8 cellular contexts compared by ENCODE assay signal in genomic region chr19:45404557-45405434, GRCh38. TPM values are rescaled to one million over a fixed set of nuclear protein-coding genes. Genes with fewer than 3 reads are reported as not detected.
A peak's percentile ranks its signal among the peaks of the same experiment; 100 is the strongest.
DNase-seq lines count a peak whose midpoint lies in the region; ATAC-seq and TF ChIP-seq lines count a peak whose summit lies in the region.

Gene PPP1R13L, minus strand, starts transcription at chr19:45405069. Its CDS starts 6,751 bp downstream, at chr19:45398318.

- H3K27me3 Mint-ChIP-seq in activated naive CD4-positive, alpha-beta T cell treated with anti-CD3 and anti-CD28 coated beads for 36 hours (ENCODE audit: low read depth), result peaks cover 37% of the 10 kb centered on the region

- DNase-seq in Daoy (ENCODE audit: low read depth) (peak; percentile 65), NOMO-1 treated with DMSO at 0.1 percent for 48 hours (lab: John Stamatoyannopoulos, UW; ENCODE audit: unreplicated experiment) (peak; percentile 42), glomerular endothelial cell (ENCODE audit: extremely low read depth, low read depth, low spot score) (peak; percentile 33), osteoblast (ENCODE audit: insufficient read length, low spot score, missing footprints) (peak; percentile 68)
- DNase-seq in activated naive CD4-positive, alpha-beta T cell treated with anti-CD3 and anti-CD28 coated beads for 36 hours, result peak; percentile 71

- intact Hi-C loops in activated naive CD4-positive, alpha-beta T cell treated with anti-CD3 and anti-CD28 coated beads for 36 hours (cut with micrococcal nuclease), result loop anchor here (1.0 kb wide), 4 partner anchors 34 to 81 kb away; partner anchors contain the start of gene ERCC2

- no peaks in the 10 kb centered on the region for H3K27me3 ChIP-seq in osteoblast (ENCODE audit: insufficient read depth, low read length)

- peaks cover 16% of the 10 kb centered on the region for H3K79me2 ChIP-seq in osteoblast (ENCODE audit: insufficient read depth, low read length)

- H3K9me3 ChIP-seq in osteoblast (ENCODE audit: low read depth, low read length), result no peaks in the 10 kb centered on the region

- peak; percentile 40 for ATAC-seq in HG03354 (IDR thresholded peaks at IDR 0.05; ENCODE audit: poor library complexity, severe bottlenecking, unreplicated experiment)
- no peak for ATAC-seq in GM21515 (IDR thresholded peaks at IDR 0.05; ENCODE audit: unreplicated experiment)
- ATAC-seq in HG02973 (IDR thresholded peaks at IDR 0.05; ENCODE audit: unreplicated experiment), result no peak

- CTCF ChIA-PET in activated naive CD4-positive, alpha-beta T cell treated with anti-CD3 and anti-CD28 coated beads for 36 hours (lab: Charles Lee), result interaction anchor here (0.9 to 1.8 kb wide), 3 partner anchors 18 to 80 kb away, joined by 4 to 6 read pairs (median 4); partner anchors contain the start of gene ERCC1

- peak within 1 kb of the TSS; percentile 83 for H3K4me2 ChIP-seq in osteoblast (ENCODE audit: insufficient read depth, low read length)

- peak within 1 kb of the TSS; percentile 58 for H2AFZ ChIP-seq in osteoblast (ENCODE audit: low read length)

- peaks cover 11% of the 10 kb centered on the region for H3K36me3 ChIP-seq in osteoblast (ENCODE audit: insufficient read depth, low read length)

- H3K9me3 Mint-ChIP-seq in activated naive CD4-positive, alpha-beta T cell treated with anti-CD3 and anti-CD28 coated beads for 36 hours, result no peaks in the 10 kb centered on the region

- H3K27ac Mint-ChIP-seq in activated naive CD4-positive, alpha-beta T cell treated with anti-CD3 and anti-CD28 coated beads for 36 hours, result peak within 1 kb of the TSS; percentile 93

- no peaks in the 10 kb centered on the region for H4K20me1 ChIP-seq in osteoblast (ENCODE audit: insufficient read depth, low read length)

- peak within 1 kb of the TSS; percentile 98 for H3K27ac ChIP-seq in osteoblast (ENCODE audit: low read depth, low read length)

- peak within 1 kb of the TSS; percentile 93 for H3K4me3 Mint-ChIP-seq in activated naive CD4-positive, alpha-beta T cell treated with anti-CD3 and anti-CD28 coated beads for 36 hours

- H3K4me3 ChIP-seq in osteoblast (ENCODE audit: insufficient read depth, low read length), result peak within 1 kb of the TSS; percentile 88

- TF ChIP-seq CTCF in osteoblast (IDR thresholded peaks at IDR 0.05; ENCODE audit: extremely low read depth, low read depth, low read length), result no peak

- peaks cover 24% of the 10 kb centered on the region for H3K4me1 ChIP-seq in osteoblast (ENCODE audit: insufficient read depth, low read length)

- peaks cover 41% of the 10 kb centered on the region for H3K4me1 Mint-ChIP-seq in activated naive CD4-positive, alpha-beta T cell treated with anti-CD3 and anti-CD28 coated beads for 36 hours (ENCODE audit: low read depth)

- peaks cover 14% of the 10 kb centered on the region for H3K36me3 Mint-ChIP-seq in activated naive CD4-positive, alpha-beta T cell treated with anti-CD3 and anti-CD28 coated beads for 36 hours (ENCODE audit: low read depth)

RNA-seq across cellular contexts. Expression of gene PPP1R13L, which starts in this region (rescaled TPM):
- total RNA-seq in Daoy (2014; rRNA removed; shearing (Covaris generic)), result 3.7 and 13.4 TPM in 2 replicates
- total RNA-seq in activated naive CD4-positive, alpha-beta T cell treated with anti-CD3 and anti-CD28 coated beads for 36 hours, result 1 to 10 TPM; 4.0 to 4.8 TPM
- total RNA-seq in glomerular endothelial cell, result 16.2 and 44.6 TPM in 2 replicates
- 6.9 and 8.5 TPM in 2 replicates for total RNA-seq in osteoblast
